In the genomic region with DNA sequence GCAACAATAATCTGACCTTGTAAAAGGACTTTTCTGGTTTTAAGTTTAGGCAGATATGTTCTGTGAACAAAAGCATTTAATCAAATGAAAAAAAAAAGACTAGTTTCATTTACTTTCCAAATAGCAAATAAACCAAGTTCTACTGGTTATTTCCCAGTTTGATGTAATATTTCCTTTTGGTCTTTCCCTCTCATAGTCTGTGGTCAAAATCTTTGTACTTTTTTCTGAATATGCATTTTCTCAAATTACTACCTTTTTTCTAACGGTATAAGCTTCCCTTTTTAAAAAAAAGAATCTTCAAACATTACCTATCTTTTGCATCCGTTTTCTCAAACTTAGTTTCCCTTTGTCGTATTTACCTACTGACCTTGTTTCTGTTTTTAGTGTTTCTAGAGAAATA, we compare ENCODE assay signal across 14 cellular contexts. TPM values are rescaled to one million over a fixed set of nuclear protein-coding genes. Genes with fewer than 3 reads are reported as not detected.
DNase-seq lines count a peak whose midpoint lies in the region; ATAC-seq lines count a peak whose summit lies in the region.
"Had no signal": no experiment of that assay in that cellular context is flagged by ENCODE, and none has a peak within 500 bp of the region (broad histone marks: within the 10 kb centered on the region; RNA-seq: fewer than 3 reads in every experiment).

No MANE protein-coding gene starts in this region.

- POLR2A ChIA-PET in activated naive CD8-positive, alpha-beta T cell treated with anti-CD3 and anti-CD28 coated beads, Interleukin-2, amount 10 ng/mL, durations not matched to agents 7 days and 5 days (lab: Charles Lee) = no interaction called here

- H3K36me3 Mint-ChIP-seq in activated naive CD8-positive, alpha-beta T cell treated with anti-CD3 and anti-CD28 coated beads, Interleukin-2, amount 10 ng/mL, durations not matched to agents 7 days and 5 days = peaks cover 37% of the 10 kb centered on the region

- peak overlapping the region; percentile 34 for H3K4me3 Mint-ChIP-seq in activated naive CD8-positive, alpha-beta T cell treated with anti-CD3 and anti-CD28 coated beads, Interleukin-2, amount 10 ng/mL, durations not matched to agents 7 days and 5 days
- H3K4me3 Mint-ChIP-seq: neural crest cell had no signal

- no peaks in the 10 kb centered on the region for H3K27me3 Mint-ChIP-seq in activated naive CD8-positive, alpha-beta T cell treated with anti-CD3 and anti-CD28 coated beads, Interleukin-2, amount 10 ng/mL, durations not matched to agents 7 days and 5 days

- H3K4me1 Mint-ChIP-seq in activated naive CD8-positive, alpha-beta T cell treated with anti-CD3 and anti-CD28 coated beads, Interleukin-2, amount 10 ng/mL, durations not matched to agents 7 days and 5 days = peaks cover 15% of the 10 kb centered on the region

- DNase-seq in activated naive CD8-positive, alpha-beta T cell treated with anti-CD3 and anti-CD28 coated beads, Interleukin-2, amount 10 ng/mL, durations not matched to agents 7 days and 5 days = no peak
- DNase-seq in HK-2 (ENCODE audit: unreplicated experiment) = no peak
- DNase-seq in stimulated activated CD4-positive, alpha-beta T cell treated with anti-CD3 and anti-CD28 coated beads, Interleukin-4, amount 100 ng/mL, for 24 hours = no peak
- no peak for DNase-seq in cortex of kidney (lab: John Stamatoyannopoulos, UW)
- no peak for DNase-seq in NCI-H1105 treated with DMSO at 0.1 percent for 48 hours (lab: John Stamatoyannopoulos, UW)
- DNase-seq: effector CD8-positive, alpha-beta T cell; gastrocnemius medialis; GF-D8; MM.1S; Peyer's patch had no signal

- H3K9me3 Mint-ChIP-seq in activated naive CD8-positive, alpha-beta T cell treated with anti-CD3 and anti-CD28 coated beads, Interleukin-2, amount 10 ng/mL, durations not matched to agents 7 days and 5 days = peaks cover 2% of the 10 kb centered on the region
- H3K9me3 Mint-ChIP-seq: neural crest cell had no signal

- ATAC-seq in GM18502 (IDR thresholded peaks at IDR 0.05; ENCODE audit: poor library complexity, unreplicated experiment) = peak; percentile 32
- ATAC-seq in GM19351 (IDR thresholded peaks at IDR 0.05; ENCODE audit: unreplicated experiment) = peak; percentile 14
- ATAC-seq in HG03095 (IDR thresholded peaks at IDR 0.05; ENCODE audit: unreplicated experiment) = peak; percentile 37
- no peak for ATAC-seq in activated naive CD8-positive, alpha-beta T cell treated with anti-CD3 and anti-CD28 coated beads, Interleukin-2, amount 10 ng/mL, durations not matched to agents 7 days and 5 days (ENCODE audit: low read depth)
- ATAC-seq: gastrocnemius medialis had no signal

- H3K27ac Mint-ChIP-seq in activated naive CD8-positive, alpha-beta T cell treated with anti-CD3 and anti-CD28 coated beads, Interleukin-2, amount 10 ng/mL, durations not matched to agents 7 days and 5 days = no peak overlapping the region

RNA-seq across cellular contexts. Expression of gene TANK, which starts 40.1 kb away (rescaled TPM):
- total RNA-seq in activated naive CD8-positive, alpha-beta T cell treated with anti-CD3 and anti-CD28 coated beads, Interleukin-2, amount 10 ng/mL, durations not matched to agents 7 days and 5 days = 10 to 100 TPM; 76.9 to 77.6 TPM
